1 cellular context compared by ENCODE assay signal in the genomic region with DNA sequence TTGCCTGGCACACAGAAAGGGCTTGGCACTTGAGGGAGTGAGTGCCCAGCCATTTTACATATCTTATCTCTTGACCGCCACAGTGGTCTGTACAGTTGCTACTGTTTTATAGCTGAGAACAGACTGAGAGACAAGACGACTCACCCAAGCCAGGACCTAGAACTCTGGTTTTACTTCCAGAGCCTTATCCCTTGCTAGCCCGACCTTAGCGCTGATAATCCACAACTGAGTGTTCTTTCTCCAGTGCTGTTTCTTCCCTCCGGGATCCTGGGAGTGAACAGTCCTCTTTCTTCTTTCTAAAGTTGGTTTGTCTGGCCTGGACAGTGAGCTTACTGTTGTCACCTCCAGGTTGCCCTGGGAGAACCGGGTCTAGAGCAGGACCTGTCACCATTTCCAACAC.
TF ChIP-seq lines count a peak whose summit lies in the region.

No MANE protein-coding gene starts in this region.

TF ChIP-seq in WTC11, 78 proteins besides CTCF, POLR2A, EP300 and RAD21:
- TF ChIP-seq JAZF1 (CRISPR knock-in tag; IDR thresholded peaks at IDR 0.05): no peak
- no peak for TF ChIP-seq ZNF396 (CRISPR knock-in tag; IDR thresholded peaks at IDR 0.05; ENCODE audit: borderline replicate concordance)
- TF ChIP-seq, protein P1, sequence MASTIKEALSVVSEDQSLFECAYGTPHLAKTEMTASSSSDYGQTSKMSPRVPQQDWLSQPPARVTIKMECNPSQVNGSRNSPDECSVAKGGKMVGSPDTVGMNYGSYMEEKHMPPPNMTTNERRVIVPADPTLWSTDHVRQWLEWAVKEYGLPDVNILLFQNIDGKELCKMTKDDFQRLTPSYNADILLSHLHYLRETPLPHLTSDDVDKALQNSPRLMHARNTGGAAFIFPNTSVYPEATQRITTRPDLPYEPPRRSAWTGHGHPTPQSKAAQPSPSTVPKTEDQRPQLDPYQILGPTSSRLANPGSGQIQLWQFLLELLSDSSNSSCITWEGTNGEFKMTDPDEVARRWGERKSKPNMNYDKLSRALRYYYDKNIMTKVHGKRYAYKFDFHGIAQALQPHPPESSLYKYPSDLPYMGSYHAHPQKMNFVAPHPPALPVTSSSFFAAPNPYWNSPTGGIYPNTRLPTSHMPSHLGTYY (CRISPR knock-in tag; IDR thresholded peaks at IDR 0.05): no peak
- no peak for TF ChIP-seq NFATC4 (CRISPR knock-in tag; IDR thresholded peaks at IDR 0.05)
- no peak for TF ChIP-seq ATF1 (CRISPR knock-in tag; IDR thresholded peaks at IDR 0.05)
- TF ChIP-seq ZNF671 (CRISPR knock-in tag; IDR thresholded peaks at IDR 0.05): no peak
- TF ChIP-seq, protein P2, sequence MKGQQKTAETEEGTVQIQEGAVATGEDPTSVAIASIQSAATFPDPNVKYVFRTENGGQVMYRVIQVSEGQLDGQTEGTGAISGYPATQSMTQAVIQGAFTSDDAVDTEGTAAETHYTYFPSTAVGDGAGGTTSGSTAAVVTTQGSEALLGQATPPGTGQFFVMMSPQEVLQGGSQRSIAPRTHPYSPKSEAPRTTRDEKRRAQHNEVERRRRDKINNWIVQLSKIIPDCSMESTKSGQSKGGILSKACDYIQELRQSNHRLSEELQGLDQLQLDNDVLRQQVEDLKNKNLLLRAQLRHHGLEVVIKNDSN (CRISPR knock-in tag; IDR thresholded peaks at IDR 0.05): no peak
- no peak for TF ChIP-seq MXD4 (CRISPR knock-in tag; IDR thresholded peaks at IDR 0.05; ENCODE audit: borderline replicate concordance)
- TF ChIP-seq ZNF232 (CRISPR knock-in tag; IDR thresholded peaks at IDR 0.05): no peak
- TF ChIP-seq NR1H2 (CRISPR knock-in tag; IDR thresholded peaks at IDR 0.05): no peak
- TF ChIP-seq, protein P3, sequence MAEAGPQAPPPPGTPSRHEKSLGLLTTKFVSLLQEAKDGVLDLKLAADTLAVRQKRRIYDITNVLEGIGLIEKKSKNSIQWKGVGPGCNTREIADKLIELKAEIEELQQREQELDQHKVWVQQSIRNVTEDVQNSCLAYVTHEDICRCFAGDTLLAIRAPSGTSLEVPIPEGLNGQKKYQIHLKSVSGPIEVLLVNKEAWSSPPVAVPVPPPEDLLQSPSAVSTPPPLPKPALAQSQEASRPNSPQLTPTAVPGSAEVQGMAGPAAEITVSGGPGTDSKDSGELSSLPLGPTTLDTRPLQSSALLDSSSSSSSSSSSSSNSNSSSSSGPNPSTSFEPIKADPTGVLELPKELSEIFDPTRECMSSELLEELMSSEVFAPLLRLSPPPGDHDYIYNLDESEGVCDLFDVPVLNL (CRISPR knock-in tag; IDR thresholded peaks at IDR 0.05; ENCODE audit: borderline replicate concordance, low read depth): no peak
- TF ChIP-seq, protein P4, sequence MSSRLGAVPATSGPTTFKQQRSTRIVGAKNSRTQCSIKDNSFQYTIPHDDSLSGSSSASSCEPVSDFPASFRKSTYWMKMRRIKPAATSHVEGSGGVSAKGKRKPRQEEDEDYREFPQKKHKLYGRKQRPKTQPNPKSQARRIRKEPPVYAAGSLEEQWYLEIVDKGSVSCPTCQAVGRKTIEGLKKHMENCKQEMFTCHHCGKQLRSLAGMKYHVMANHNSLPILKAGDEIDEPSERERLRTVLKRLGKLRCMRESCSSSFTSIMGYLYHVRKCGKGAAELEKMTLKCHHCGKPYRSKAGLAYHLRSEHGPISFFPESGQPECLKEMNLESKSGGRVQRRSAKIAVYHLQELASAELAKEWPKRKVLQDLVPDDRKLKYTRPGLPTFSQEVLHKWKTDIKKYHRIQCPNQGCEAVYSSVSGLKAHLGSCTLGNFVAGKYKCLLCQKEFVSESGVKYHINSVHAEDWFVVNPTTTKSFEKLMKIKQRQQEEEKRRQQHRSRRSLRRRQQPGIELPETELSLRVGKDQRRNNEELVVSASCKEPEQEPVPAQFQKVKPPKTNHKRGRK (CRISPR knock-in tag; IDR thresholded peaks at IDR 0.05; ENCODE audit: borderline replicate concordance): no peak
- TF ChIP-seq CBFB (CRISPR knock-in tag; IDR thresholded peaks at IDR 0.05; ENCODE audit: low read depth): no peak
- TF ChIP-seq CREB1 (CRISPR knock-in tag; IDR thresholded peaks at IDR 0.05): no peak
- TF ChIP-seq OVOL2 (CRISPR knock-in tag; IDR thresholded peaks at IDR 0.05; ENCODE audit: borderline replicate concordance): no peak
- no peak for TF ChIP-seq SOX15 (CRISPR knock-in tag; IDR thresholded peaks at IDR 0.05)
- TF ChIP-seq, protein P5, sequence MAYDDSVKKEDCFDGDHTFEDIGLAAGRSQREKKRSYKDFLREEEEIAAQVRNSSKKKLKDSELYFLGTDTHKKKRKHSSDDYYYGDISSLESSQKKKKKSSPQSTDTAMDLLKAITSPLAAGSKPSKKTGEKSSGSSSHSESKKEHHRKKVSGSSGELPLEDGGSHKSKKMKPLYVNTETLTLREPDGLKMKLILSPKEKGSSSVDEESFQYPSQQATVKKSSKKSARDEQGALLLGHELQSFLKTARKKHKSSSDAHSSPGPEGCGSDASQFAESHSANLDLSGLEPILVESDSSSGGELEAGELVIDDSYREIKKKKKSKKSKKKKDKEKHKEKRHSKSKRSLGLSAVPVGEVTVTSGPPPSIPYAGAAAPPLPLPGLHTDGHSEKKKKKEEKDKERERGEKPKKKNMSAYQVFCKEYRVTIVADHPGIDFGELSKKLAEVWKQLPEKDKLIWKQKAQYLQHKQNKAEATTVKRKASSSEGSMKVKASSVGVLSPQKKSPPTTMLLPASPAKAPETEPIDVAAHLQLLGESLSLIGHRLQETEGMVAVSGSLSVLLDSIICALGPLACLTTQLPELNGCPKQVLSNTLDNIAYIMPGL (CRISPR knock-in tag; IDR thresholded peaks at IDR 0.05): no peak
- TF ChIP-seq GABPB1 (CRISPR knock-in tag; IDR thresholded peaks at IDR 0.05): no peak
